10 cellular contexts compared by ENCODE assay signal in the genomic region with DNA sequence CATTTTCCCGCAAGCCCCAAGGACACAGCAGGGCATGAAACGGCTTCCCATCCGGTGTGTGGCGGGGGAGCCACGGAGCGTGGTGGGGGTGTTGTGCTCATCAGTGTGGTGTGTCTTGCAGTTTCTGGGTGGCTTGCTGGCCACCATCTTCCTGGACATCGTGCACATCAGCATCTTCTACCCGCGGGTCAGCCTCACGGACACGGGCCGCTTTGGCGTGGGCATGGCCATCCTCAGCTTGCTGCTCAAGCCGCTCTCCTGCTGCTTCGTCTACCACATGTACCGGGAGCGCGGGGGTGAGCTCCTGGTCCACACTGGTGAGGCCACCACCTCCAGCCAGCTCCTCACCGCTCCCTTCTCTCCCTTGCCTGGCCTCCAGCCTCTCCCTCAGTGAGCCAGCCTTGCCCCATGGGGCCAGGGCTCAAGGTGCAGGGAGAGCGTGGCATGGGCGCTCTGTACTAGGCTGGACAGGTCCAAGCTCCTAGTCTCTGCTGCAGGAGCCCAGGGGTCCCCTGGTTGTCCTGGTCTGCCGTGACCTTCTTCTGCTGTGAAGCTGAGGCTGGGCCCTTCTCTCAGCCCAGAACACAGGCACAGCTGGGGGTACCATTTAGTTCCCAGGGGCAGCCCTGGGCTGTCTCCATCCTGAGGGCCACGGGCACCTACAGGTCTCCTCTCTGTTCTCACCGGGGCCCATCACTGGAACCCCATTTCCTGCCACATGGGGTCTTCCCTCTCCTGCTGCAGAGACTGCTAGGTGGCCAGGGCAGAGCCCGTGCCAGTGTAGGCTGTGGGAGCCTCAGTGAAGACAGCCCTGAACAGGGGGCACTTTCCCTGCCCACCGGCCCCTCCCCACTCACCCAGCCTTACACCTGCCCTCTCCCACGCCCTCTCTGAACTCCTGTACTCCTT. TPM values are rescaled to one million over a fixed set of nuclear protein-coding genes. Genes with fewer than 3 reads are reported as not detected.
DNase-seq lines count a peak whose midpoint lies in the region; ATAC-seq lines count a peak whose summit lies in the region.
"Had no signal": no experiment of that assay in that cellular context is flagged by ENCODE, and none has a peak within 500 bp of the region (broad histone marks: within the 10 kb centered on the region; RNA-seq: fewer than 3 reads in every experiment).

No MANE protein-coding gene starts in this region.

- peak; percentile 43 for ATAC-seq in activated CD4-positive, alpha-beta T cell treated with anti-CD3 and anti-CD28 coated beads for 36 hours
- ATAC-seq in GM18867 (IDR thresholded peaks at IDR 0.05; ENCODE audit: unreplicated experiment): no peak

- intact Hi-C loops in activated CD4-positive, alpha-beta T cell treated with anti-CD3 and anti-CD28 coated beads for 36 hours (cut with DNase I, micrococcal nuclease): loop anchor here in 1 of 2 experiments (1.0 to 2.0 kb wide), 3 partner anchors 68 to 711 kb away; partner anchors contain the start of gene MAD2L2
- intact Hi-C loops in activated CD4-positive, alpha-beta memory T cell treated with anti-CD3 and anti-CD28 coated beads for 36 hours (cut with micrococcal nuclease): loop anchor here (1.0 kb wide), 1 partner anchor 98 kb away; no protein-coding TSS in a partner anchor

- CTCF ChIA-PET in activated CD4-positive, alpha-beta T cell treated with anti-CD3 and anti-CD28 coated beads for 36 hours (lab: Charles Lee): interaction anchor here (0.6 to 1.7 kb wide), 4 partner anchors 12 to 105 kb away, joined by 3 to 5 read pairs (median 3); partner anchors contain the start of genes AGTRAP and FBXO6
- CTCF ChIA-PET in activated CD4-positive, alpha-beta memory T cell treated with anti-CD3 and anti-CD28 coated beads for 36 hours (lab: Charles Lee): interaction anchor here (1.5 to 2.9 kb wide), 2 partner anchors 11 to 98 kb away, joined by 7 to 14 read pairs; no protein-coding TSS in a partner anchor

- no peak overlapping the region for H3K4me2 ChIP-seq in neuronal stem cell (ENCODE audit: insufficient read depth, low read length, poor library complexity, severe bottlenecking)

- peaks cover 6% of the 10 kb centered on the region for H3K4me1 Mint-ChIP-seq in activated CD4-positive, alpha-beta T cell treated with anti-CD3 and anti-CD28 coated beads for 36 hours
- H3K4me1 Mint-ChIP-seq in activated CD4-positive, alpha-beta memory T cell treated with anti-CD3 and anti-CD28 coated beads for 36 hours (ENCODE audit: low read depth): peaks cover 18% of the 10 kb centered on the region

- H3K27me3 Mint-ChIP-seq in activated CD4-positive, alpha-beta T cell treated with anti-CD3 and anti-CD28 coated beads for 36 hours: no peaks in the 10 kb centered on the region
- no peaks in the 10 kb centered on the region for H3K27me3 Mint-ChIP-seq in activated CD4-positive, alpha-beta memory T cell treated with anti-CD3 and anti-CD28 coated beads for 36 hours

- no peak overlapping the region for H4K91ac ChIP-seq in neuronal stem cell (ENCODE audit: low read depth, low read length, poor library complexity)

- peak overlapping the region; percentile 55 for H3K23ac ChIP-seq in neuronal stem cell (ENCODE audit: low read depth, low read length, poor library complexity)

- peak overlapping the region; percentile 41 for H2BK12ac ChIP-seq in neuronal stem cell (ENCODE audit: low read length)

- no peak overlapping the region for H3K4me3 Mint-ChIP-seq in activated CD4-positive, alpha-beta T cell treated with anti-CD3 and anti-CD28 coated beads for 36 hours
- no peak overlapping the region for H3K4me3 Mint-ChIP-seq in activated CD4-positive, alpha-beta memory T cell treated with anti-CD3 and anti-CD28 coated beads for 36 hours

- H3K4ac ChIP-seq in neuronal stem cell (ENCODE audit: low read length): no peak overlapping the region

- no peak for DNase-seq in activated CD4-positive, alpha-beta T cell treated with anti-CD3 and anti-CD28 coated beads for 36 hours
- no peak for DNase-seq in activated CD4-positive, alpha-beta T cell treated with anti-CD3 and anti-CD28 coated beads for 4 hours
- DNase-seq in activated CD4-positive, alpha-beta memory T cell treated with anti-CD3 and anti-CD28 coated beads for 36 hours: no peak
- DNase-seq in neuronal stem cell (ENCODE audit: low spot score) (no peak), OCI-M2 (lab: John Stamatoyannopoulos, UW; ENCODE audit: unreplicated experiment) (no peak)
- DNase-seq: activated gamma-delta T cell had no signal

- peak overlapping the region; percentile 60 for H3K9ac ChIP-seq in neuronal stem cell (ENCODE audit: low read depth, low read length, poor library complexity)

- peaks cover 12% of the 10 kb centered on the region for H3K36me3 Mint-ChIP-seq in activated CD4-positive, alpha-beta T cell treated with anti-CD3 and anti-CD28 coated beads for 36 hours (ENCODE audit: low read depth)
- H3K36me3 Mint-ChIP-seq in activated CD4-positive, alpha-beta memory T cell treated with anti-CD3 and anti-CD28 coated beads for 36 hours: peaks cover 4% of the 10 kb centered on the region

- peak overlapping the region; percentile 74 for H3K27ac Mint-ChIP-seq in activated CD4-positive, alpha-beta T cell treated with anti-CD3 and anti-CD28 coated beads for 36 hours
- peak overlapping the region; percentile 48 for H3K27ac Mint-ChIP-seq in activated CD4-positive, alpha-beta memory T cell treated with anti-CD3 and anti-CD28 coated beads for 36 hours

- no peak overlapping the region for H2BK120ac ChIP-seq in neuronal stem cell (ENCODE audit: low read depth, low read length)

- POLR2A ChIA-PET in activated CD4-positive, alpha-beta T cell treated with anti-CD3 and anti-CD28 coated beads for 36 hours (lab: Charles Lee): interaction anchor here (0.6 kb wide), 1 partner anchor 105 kb away, joined by 4 read pairs; no protein-coding TSS in a partner anchor
- POLR2A ChIA-PET in activated CD4-positive, alpha-beta memory T cell treated with anti-CD3 and anti-CD28 coated beads for 36 hours (lab: Charles Lee): no interaction called here

- H2BK15ac ChIP-seq in neuronal stem cell (ENCODE audit: low read length): peak overlapping the region; percentile 49

- H3K4me1 ChIP-seq in neuronal stem cell (ENCODE audit: control insufficient read depth in 2 of 2, insufficient read depth in 1 of 2, low read depth in 1 of 2, low read length in 2 of 2): peaks cover 9 to 13% of the 10 kb centered on the region in 2 donors
- H3K4me1 ChIP-seq: prostate gland had no signal

- peaks cover 22 to 37% of the 10 kb centered on the region in 2 donors for H3K36me3 ChIP-seq in neuronal stem cell (replicated peaks in 1 of 2; ENCODE audit: control insufficient read depth in 2 of 2, insufficient read depth in 2 of 2, low read length in 2 of 2)

- no peaks in the 10 kb centered on the region for H3K27me3 ChIP-seq in neuronal stem cell (ENCODE audit: control insufficient read depth in 3 of 3, insufficient read depth in 3 of 3, low read depth in 1 of 3, low read length in 3 of 3)
- H3K27me3 ChIP-seq: upper lobe of left lung had no signal

- H2BK5ac ChIP-seq in neuronal stem cell (ENCODE audit: low read length): no peak overlapping the region

- no peak overlapping the region for H2AFZ ChIP-seq in neuronal stem cell (ENCODE audit: low read length)

- peaks cover 4% of the 10 kb centered on the region for H3K79me1 ChIP-seq in neuronal stem cell (ENCODE audit: low read depth, low read length)

- H3K27ac ChIP-seq in neuronal stem cell (replicated peaks; ENCODE audit: low read length): no peak overlapping the region
- H3K27ac ChIP-seq: prostate gland had no signal

- no CpG with 5 or more reads among the region's 27 CpGs for WGBS in neuronal stem cell (ENCODE audit: extremely low coverage in 2 of 2, insufficient read length in 2 of 2, insufficient replicate concordance in 1 of 2), 2 donors

- H3K14ac ChIP-seq in neuronal stem cell (ENCODE audit: low read length): no peak overlapping the region

- H3K9me3 Mint-ChIP-seq in activated CD4-positive, alpha-beta T cell treated with anti-CD3 and anti-CD28 coated beads for 36 hours (ENCODE audit: low read depth): no peaks in the 10 kb centered on the region
- H3K9me3 Mint-ChIP-seq in activated CD4-positive, alpha-beta memory T cell treated with anti-CD3 and anti-CD28 coated beads for 36 hours: no peaks in the 10 kb centered on the region

- peak overlapping the region; percentile 38 for H3K18ac ChIP-seq in neuronal stem cell (ENCODE audit: low read length)

- peak overlapping the region; percentile 37 for H2AK5ac ChIP-seq in neuronal stem cell (ENCODE audit: low read depth, low read length)

- peak overlapping the region; percentile 92 for H4K8ac ChIP-seq in neuronal stem cell (ENCODE audit: low read depth, low read length)

- no peak overlapping the region for H3K4me3 ChIP-seq in neuronal stem cell (ENCODE audit: low read length in 2 of 2)
- H3K4me3 ChIP-seq: prostate gland, upper lobe of left lung had no signal

- no peaks in the 10 kb centered on the region for H3K9me3 ChIP-seq in neuronal stem cell (replicated peaks in 1 of 2; ENCODE audit: control insufficient read depth in 2 of 2, insufficient read depth in 1 of 2, low read depth in 1 of 2, low read length in 2 of 2)
- H3K9me3 ChIP-seq: prostate gland, upper lobe of left lung had no signal

RNA-seq across cellular contexts. Expression of gene AGTRAP, which starts 12.6 kb away (rescaled TPM):
- total RNA-seq in activated CD4-positive, alpha-beta T cell treated with anti-CD3 and anti-CD28 coated beads for 36 hours: 10 to 100 TPM; 13.2 to 13.3 TPM
- 10 to 100 TPM; 16.5 to 18.0 TPM for total RNA-seq in activated CD4-positive, alpha-beta memory T cell treated with anti-CD3 and anti-CD28 coated beads for 36 hours
- 40.4 TPM for polyA plus RNA-seq in neuronal stem cell (2013, experiment 1 of 2)
- 41.2 TPM for polyA plus RNA-seq in neuronal stem cell (2013, experiment 2 of 2)

RNA-seq across cellular contexts. Expression of gene C1orf167, which starts 13.4 kb away (rescaled TPM):
- not detected for total RNA-seq in activated CD4-positive, alpha-beta T cell treated with anti-CD3 and anti-CD28 coated beads for 36 hours
- total RNA-seq in activated CD4-positive, alpha-beta memory T cell treated with anti-CD3 and anti-CD28 coated beads for 36 hours: not detected
- 0.77 TPM for polyA plus RNA-seq in neuronal stem cell (2013, experiment 1 of 2)
- 0.60 TPM for polyA plus RNA-seq in neuronal stem cell (2013, experiment 2 of 2)
- polyA plus RNA-seq: keratinocyte had no signal

RNA-seq across cellular contexts. Expression of gene DRAXIN, which starts 57.0 kb away (rescaled TPM):
- under 1 TPM; 0.02 to 0.04 TPM for total RNA-seq in activated CD4-positive, alpha-beta T cell treated with anti-CD3 and anti-CD28 coated beads for 36 hours
- under 1 TPM; 0.05 to 0.07 TPM for total RNA-seq in activated CD4-positive, alpha-beta memory T cell treated with anti-CD3 and anti-CD28 coated beads for 36 hours
- polyA plus RNA-seq in neuronal stem cell (2013, experiment 1 of 2): 9.5 TPM
- polyA plus RNA-seq in neuronal stem cell (2013, experiment 2 of 2): 9.7 TPM
- polyA plus RNA-seq: keratinocyte had no signal

RNA-seq across cellular contexts. Expression of gene MTHFR, which starts 57.2 kb away (rescaled TPM):
- total RNA-seq in activated CD4-positive, alpha-beta T cell treated with anti-CD3 and anti-CD28 coated beads for 36 hours: 10 to 100 TPM; 11.2 to 11.6 TPM
- total RNA-seq in activated CD4-positive, alpha-beta memory T cell treated with anti-CD3 and anti-CD28 coated beads for 36 hours: 10 to 100 TPM; 12.8 to 13.3 TPM
- polyA plus RNA-seq in neuronal stem cell (2013, experiment 1 of 2): 7.3 TPM
- polyA plus RNA-seq in neuronal stem cell (2013, experiment 2 of 2): 7.7 TPM

RNA-seq across cellular contexts. Expression of gene CLCN6, which starts 57.4 kb away (rescaled TPM):
- 1 to 10 TPM; 9.4 to 9.5 TPM for total RNA-seq in activated CD4-positive, alpha-beta T cell treated with anti-CD3 and anti-CD28 coated beads for 36 hours
- total RNA-seq in activated CD4-positive, alpha-beta memory T cell treated with anti-CD3 and anti-CD28 coated beads for 36 hours: 10 to 100 TPM; 11.3 to 11.6 TPM
- polyA plus RNA-seq in neuronal stem cell (2013, experiment 1 of 2): 18.0 TPM
- polyA plus RNA-seq in neuronal stem cell (2013, experiment 2 of 2): 18.2 TPM
